1 cellular context compared by ENCODE assay signal in the genomic region with DNA sequence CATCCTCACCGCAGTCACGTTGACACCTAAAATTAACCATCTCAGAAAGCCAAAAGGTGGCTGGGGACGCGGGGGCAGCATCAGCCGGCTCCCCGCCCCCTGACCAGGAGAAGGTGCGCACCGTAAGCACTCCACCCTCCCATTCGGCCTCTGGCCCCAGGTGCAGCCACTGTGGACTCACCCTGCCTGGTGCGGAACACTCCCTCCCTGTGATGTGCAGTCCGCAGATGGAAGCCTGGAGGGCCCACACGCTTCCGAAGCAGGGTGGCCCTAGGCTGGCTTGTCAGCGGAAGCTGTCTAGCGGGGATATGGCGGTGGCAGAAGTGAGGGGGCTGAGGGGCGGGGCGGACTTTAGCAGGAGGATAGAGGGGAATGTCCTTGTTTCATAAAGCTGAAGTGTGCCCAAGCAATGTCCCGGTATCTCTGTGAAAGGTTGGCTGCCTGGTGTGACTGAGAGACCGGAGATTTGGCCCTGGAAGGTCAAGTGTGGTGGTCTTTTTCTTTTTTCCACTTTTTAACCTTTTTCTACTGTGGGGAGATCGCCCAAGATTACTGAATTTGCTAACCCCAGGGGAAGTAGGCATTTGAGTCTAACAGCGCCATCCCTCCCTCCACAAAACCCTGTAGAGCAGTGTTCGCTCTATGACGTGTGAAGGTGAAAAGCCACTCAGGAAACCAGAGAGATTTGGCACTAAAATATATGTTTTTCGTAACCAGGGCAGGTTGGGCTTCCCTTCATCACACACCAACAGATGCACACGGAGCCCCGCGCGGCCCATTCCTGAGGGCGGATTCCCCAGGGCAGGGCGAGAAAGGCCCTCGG.
TF ChIP-seq lines count a peak whose summit lies in the region.

No MANE protein-coding gene starts in this region.

TF ChIP-seq in WTC11, 78 proteins besides CTCF, POLR2A, EP300 and RAD21 (continued from another document):
- no peak for TF ChIP-seq PREB (CRISPR knock-in tag; IDR thresholded peaks at IDR 0.05; ENCODE audit: borderline replicate concordance)
- no peak for TF ChIP-seq TEAD4 (CRISPR knock-in tag; IDR thresholded peaks at IDR 0.05)
- no peak for TF ChIP-seq ZNF138 (CRISPR knock-in tag; conservative IDR thresholded peaks at IDR 0.05)
- no peak for TF ChIP-seq FOXK1 (CRISPR knock-in tag; IDR thresholded peaks at IDR 0.05)
